Comparison of ENCODE assay signal across 30 cellular contexts in the genomic region with DNA sequence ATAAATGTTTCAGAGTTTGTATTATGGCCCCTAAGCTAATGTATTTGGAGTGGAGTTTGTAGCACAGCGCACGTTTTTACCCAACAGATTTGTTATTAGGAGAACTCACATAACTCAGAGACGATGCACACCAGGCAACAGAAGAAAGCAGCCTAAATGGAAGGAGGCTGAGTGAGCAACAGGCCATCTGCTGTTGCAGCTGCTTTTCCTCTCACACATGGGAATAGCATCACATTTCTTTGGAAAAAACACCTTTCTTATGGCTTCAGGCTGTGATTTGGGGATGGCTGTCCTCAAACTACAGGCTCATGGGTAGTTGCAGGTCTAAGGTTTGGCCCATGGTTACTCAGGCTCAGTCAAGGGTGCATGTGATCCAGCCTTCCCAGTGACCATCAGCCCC.
"Had no signal": no experiment of that assay in that cellular context is flagged by ENCODE, and none has a peak within 500 bp of the region (broad histone marks: within the 10 kb centered on the region; RNA-seq: fewer than 3 reads in every experiment).

No MANE protein-coding gene starts in this region.

- FAIRE-seq: endometrium, endothelial cell of umbilical vein, frontal cortex had no signal

- H3K27me3 Mint-ChIP-seq: activated CD4-positive, alpha-beta memory T cell treated with anti-CD3 and anti-CD28 coated beads for 36 hours; activated CD8-positive, alpha-beta memory T cell treated with anti-CD3 and anti-CD28 coated beads, Interleukin-2, amount 10 ng/mL, durations not matched to agents 7 days and 5 days; activated naive CD4-positive, alpha-beta T cell treated with anti-CD3 and anti-CD28 coated beads, Interleukin-2, amount 10 ng/mL, durations not matched to agents 7 days and 5 days; activated naive CD8-positive, alpha-beta T cell treated with anti-CD3 and anti-CD28 coated beads, Interleukin-2, amount 10 ng/mL, durations not matched to agents 7 days and 5 days; brain had no signal

- H3K27me3 ChIP-seq: ascending aorta, breast epithelium, colonic mucosa had no signal

- H3K4me3 Mint-ChIP-seq: activated CD4-positive, alpha-beta memory T cell treated with anti-CD3 and anti-CD28 coated beads for 36 hours; activated CD4-positive, alpha-beta T cell treated with anti-CD3 and anti-CD28 coated beads for 36 hours; activated CD4-positive, alpha-beta T cell treated with anti-CD3 and anti-CD28 coated beads, Interleukin-2, amount 10 ng/mL, durations not matched to agents 24 days and 14 days; activated CD8-positive, alpha-beta memory T cell treated with anti-CD3 and anti-CD28 coated beads, Interleukin-2, amount 10 ng/mL, durations not matched to agents 7 days and 5 days; activated CD8-positive, alpha-beta T cell treated with anti-CD3 and anti-CD28 coated beads, Interleukin-2, amount 10 ng/mL, durations not matched to agents 7 days and 5 days; activated naive CD4-positive, alpha-beta T cell treated with anti-CD3 and anti-CD28 coated beads, Interleukin-2, amount 10 ng/mL, durations not matched to agents 7 days and 5 days; activated naive CD8-positive, alpha-beta T cell treated with anti-CD3 and anti-CD28 coated beads, Interleukin-2, amount 10 ng/mL, durations not matched to agents 7 days and 5 days; activated T-helper 1 cell treated with anti-CD3 and anti-CD28 coated beads, Interleukin-12 subunit alpha, Interleukin-12 subunit beta, Interleukin-2, Interleukin-4 antibody, amounts not matched to agents 30 ng/mL and 10 ng/mL and 1 ng/mL, durations not matched to agents 14 hours and 24 hours and 36 hours; brain had no signal

- H3K36me3 Mint-ChIP-seq: activated CD4-positive, alpha-beta memory T cell treated with anti-CD3 and anti-CD28 coated beads for 36 hours; activated CD8-positive, alpha-beta memory T cell treated with anti-CD3 and anti-CD28 coated beads, Interleukin-2, amount 10 ng/mL, durations not matched to agents 7 days and 5 days; activated naive CD4-positive, alpha-beta T cell treated with anti-CD3 and anti-CD28 coated beads, Interleukin-2, amount 10 ng/mL, durations not matched to agents 7 days and 5 days; activated naive CD4-positive, alpha-beta T cell treated with anti-CD3 and anti-CD28 coated beads, Interleukin-2, amount 50 U/mL, for 72 hours; activated naive CD8-positive, alpha-beta T cell treated with anti-CD3 and anti-CD28 coated beads, Interleukin-2, amount 10 ng/mL, durations not matched to agents 7 days and 5 days; brain had no signal

- H3K27ac Mint-ChIP-seq: activated CD4-positive, alpha-beta memory T cell treated with anti-CD3 and anti-CD28 coated beads for 36 hours; activated CD4-positive, alpha-beta T cell treated with anti-CD3 and anti-CD28 coated beads for 36 hours; activated CD4-positive, alpha-beta T cell treated with anti-CD3 and anti-CD28 coated beads, Interleukin-2, amount 10 ng/mL, durations not matched to agents 24 days and 14 days; activated CD8-positive, alpha-beta memory T cell treated with anti-CD3 and anti-CD28 coated beads, Interleukin-2, amount 10 ng/mL, durations not matched to agents 7 days and 5 days; activated CD8-positive, alpha-beta T cell treated with anti-CD3 and anti-CD28 coated beads, Interleukin-2, amount 10 ng/mL, durations not matched to agents 7 days and 5 days; activated naive CD4-positive, alpha-beta T cell treated with anti-CD3 and anti-CD28 coated beads, Interleukin-2, amount 10 ng/mL, durations not matched to agents 7 days and 5 days; activated naive CD4-positive, alpha-beta T cell treated with anti-CD3 and anti-CD28 coated beads, Interleukin-2, amount 50 U/mL, for 72 hours; activated naive CD8-positive, alpha-beta T cell treated with anti-CD3 and anti-CD28 coated beads, Interleukin-2, amount 10 ng/mL, durations not matched to agents 7 days and 5 days; activated T-helper 1 cell treated with anti-CD3 and anti-CD28 coated beads, Interleukin-12 subunit alpha, Interleukin-12 subunit beta, Interleukin-2, Interleukin-4 antibody, amounts not matched to agents 30 ng/mL and 10 ng/mL and 1 ng/mL, durations not matched to agents 14 hours and 24 hours and 36 hours had no signal

- H3K4me1 ChIP-seq: ascending aorta, breast epithelium, colonic mucosa had no signal

- H3K36me3 ChIP-seq: ascending aorta, breast epithelium, cardiac muscle cell, colonic mucosa had no signal

- H3K9me3 Mint-ChIP-seq: activated CD4-positive, alpha-beta T cell treated with anti-CD3 and anti-CD28 coated beads, Interleukin-2, amount 10 ng/mL, durations not matched to agents 24 days and 14 days; activated naive CD4-positive, alpha-beta T cell treated with anti-CD3 and anti-CD28 coated beads, Interleukin-2, amount 10 ng/mL, durations not matched to agents 7 days and 5 days; activated T-helper 1 cell treated with anti-CD3 and anti-CD28 coated beads, Interleukin-12 subunit alpha, Interleukin-12 subunit beta, Interleukin-2, Interleukin-4 antibody, amounts not matched to agents 30 ng/mL and 10 ng/mL and 1 ng/mL, durations not matched to agents 14 hours and 24 hours and 36 hours had no signal

- H3K27ac ChIP-seq: ascending aorta, breast epithelium, cardiac muscle cell, colonic mucosa, epithelial cell of prostate had no signal

- ATAC-seq: activated CD4-positive, alpha-beta T cell treated with anti-CD3 and anti-CD28 coated beads for 36 hours; activated CD8-positive, alpha-beta memory T cell treated with anti-CD3 and anti-CD28 coated beads, Interleukin-2, amount 10 ng/mL, durations not matched to agents 7 days and 5 days; activated CD8-positive, alpha-beta T cell treated with anti-CD3 and anti-CD28 coated beads, Interleukin-2, amount 10 ng/mL, durations not matched to agents 7 days and 5 days; activated naive CD4-positive, alpha-beta T cell treated with anti-CD3 and anti-CD28 coated beads, Interleukin-2, amount 50 U/mL, for 72 hours had no signal

- DNase-seq: activated CD4-positive, alpha-beta memory T cell treated with anti-CD3 and anti-CD28 coated beads for 36 hours; activated CD4-positive, alpha-beta T cell treated with anti-CD3 and anti-CD28 coated beads for 36 hours; activated CD4-positive, alpha-beta T cell treated with anti-CD3 and anti-CD28 coated beads, Interleukin-2, amount 10 ng/mL, durations not matched to agents 24 days and 14 days; activated CD4-positive, CD25-positive, alpha-beta regulatory T cell; activated CD4-positive, CD25-positive, alpha-beta regulatory T cell treated with anti-CD3 and anti-CD28 coated beads, Interleukin-2, amount 50 U/mL, for 72 hours; activated CD8-positive, alpha-beta memory T cell treated with anti-CD3 and anti-CD28 coated beads, Interleukin-2, amount 10 ng/mL, durations not matched to agents 7 days and 5 days; activated CD8-positive, alpha-beta memory T cell treated with anti-CD3 and anti-CD28 coated beads, Interleukin-2, amount 50 U/mL, for 4 hours; activated CD8-positive, alpha-beta T cell treated with anti-CD3 and anti-CD28 coated beads, Interleukin-2, amount 10 ng/mL, durations not matched to agents 7 days and 5 days; activated gamma-delta T cell; activated naive CD4-positive, alpha-beta T cell; activated naive CD4-positive, alpha-beta T cell treated with anti-CD3 and anti-CD28 coated beads, Interleukin-2, amount 10 ng/mL, durations not matched to agents 7 days and 5 days; activated naive CD8-positive, alpha-beta T cell treated with anti-CD3 and anti-CD28 coated beads, Interleukin-2, amount 10 ng/mL, durations not matched to agents 7 days and 5 days; activated T-cell treated with anti-CD3 and anti-CD28 coated beads, Interleukin-2, amount 50 U/mL, for 1 hour; activated T-cell treated with anti-CD3 and anti-CD28 coated beads, Interleukin-2, amount 50 U/mL, for 48 hours; central memory CD4-positive, alpha-beta T cell; cerebellar nuclear complex; colonic mucosa; effector CD8-positive, alpha-beta T cell; foreskin fibroblast; T-helper 2 cell had no signal

- H3K4me1 Mint-ChIP-seq: activated CD4-positive, alpha-beta T cell treated with anti-CD3 and anti-CD28 coated beads for 36 hours; activated CD4-positive, alpha-beta T cell treated with anti-CD3 and anti-CD28 coated beads, Interleukin-2, amount 10 ng/mL, durations not matched to agents 24 days and 14 days; activated CD8-positive, alpha-beta memory T cell treated with anti-CD3 and anti-CD28 coated beads, Interleukin-2, amount 10 ng/mL, durations not matched to agents 7 days and 5 days; activated naive CD4-positive, alpha-beta T cell treated with anti-CD3 and anti-CD28 coated beads, Interleukin-2, amount 10 ng/mL, durations not matched to agents 7 days and 5 days; activated naive CD8-positive, alpha-beta T cell treated with anti-CD3 and anti-CD28 coated beads, Interleukin-2, amount 10 ng/mL, durations not matched to agents 7 days and 5 days had no signal

- H3K4me3 ChIP-seq: ascending aorta, breast epithelium, cardiac muscle cell, colonic mucosa had no signal

- H3K9me3 ChIP-seq: colonic mucosa had no signal
